Comparison of ENCODE assay signal across 16 cellular contexts in the genomic region with DNA sequence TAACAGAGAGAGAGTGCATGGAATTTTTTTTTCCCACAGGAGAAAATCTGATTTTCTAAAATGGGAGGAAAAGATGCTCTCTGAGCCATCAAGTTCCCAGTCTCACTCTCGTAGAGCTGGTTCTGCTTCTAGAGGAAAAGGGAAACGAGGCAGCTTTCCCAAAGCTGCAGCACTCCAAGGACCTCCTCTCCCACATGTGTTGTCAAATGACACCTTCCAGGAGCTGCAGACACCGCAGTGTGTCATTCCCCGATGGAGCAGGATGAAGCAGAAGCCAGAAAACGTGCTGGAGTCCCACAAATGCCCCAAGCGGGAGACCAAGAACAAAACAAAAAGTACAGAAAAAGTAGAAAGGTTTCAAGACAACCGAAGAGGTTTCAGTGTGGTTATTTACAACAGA.
DNase-seq lines count a peak whose midpoint lies in the region; ATAC-seq and TF ChIP-seq lines count a peak whose summit lies in the region.
"Had no signal": no experiment of that assay in that cellular context is flagged by ENCODE, and none has a peak within 500 bp of the region (broad histone marks: within the 10 kb centered on the region; RNA-seq: fewer than 3 reads in every experiment).

No MANE protein-coding gene starts in this region.

- peaks cover 8% of the 10 kb centered on the region for H3K4me1 Mint-ChIP-seq in chondrocyte (ENCODE audit: low read depth)

- H3K27me3 Mint-ChIP-seq in chondrocyte (ENCODE audit: low read depth) = no peaks in the 10 kb centered on the region
- H3K27me3 Mint-ChIP-seq: CD4-positive, alpha-beta memory T cell had no signal

- no peak overlapping the region for H3K4me3 Mint-ChIP-seq in chondrocyte (ENCODE audit: unreplicated experiment)
- H3K4me3 Mint-ChIP-seq: CD4-positive, alpha-beta memory T cell; HFFc6 had no signal

- H3K36me3 Mint-ChIP-seq in chondrocyte (ENCODE audit: low read depth) = peaks cover 72% of the 10 kb centered on the region

- H3K9me3 ChIP-seq in right atrium auricular region = peaks cover 0 to 7% of the 10 kb centered on the region in 2 donors
- H3K9me3 ChIP-seq: HAP-1 had no signal

- H3K36me3 ChIP-seq in right atrium auricular region = peaks cover 35% of the 10 kb centered on the region
- H3K36me3 ChIP-seq: HAP-1 had no signal

- TF ChIP-seq CTCF in right atrium auricular region (IDR thresholded peaks at IDR 0.05) (no peak), chondrocyte (IDR thresholded peaks at IDR 0.05) (no peak)

- peaks cover 0 to 6% of the 10 kb centered on the region in 2 donors for H3K4me1 ChIP-seq in right atrium auricular region
- H3K4me1 ChIP-seq: HAP-1 had no signal

- no peak for DNase-seq in left ventricle myocardium superior
- no peak for DNase-seq in right atrium auricular region (ENCODE audit: low spot score)
- DNase-seq in chondrocyte (ENCODE audit: low spot score) = no peak
- peak; percentile 36 for DNase-seq in occipital lobe (lab: John Stamatoyannopoulos, UW)
- no peak for DNase-seq in NCI-H526 treated with DMSO at 0.1 percent for 48 hours (lab: John Stamatoyannopoulos, UW)
- DNase-seq: C1 segment of cervical spinal cord; Calu3; CD4-positive, alpha-beta memory T cell; COR-L47; DMS53; DMS79 treated with DMSO at 0.1 percent for 48 hours; GF-D8; GOT3; HFFc6 had no signal

- intact Hi-C loops in left ventricle myocardium superior (cut with micrococcal nuclease) = no loop called here

- no peak overlapping the region for H3K27ac ChIP-seq in right atrium auricular region

- H3K27me3 ChIP-seq in right atrium auricular region = no peaks in the 10 kb centered on the region

- peak overlapping the region; percentile 10 for H3K27ac Mint-ChIP-seq in chondrocyte (ENCODE audit: unreplicated experiment)
- H3K27ac Mint-ChIP-seq: HFFc6 had no signal

- H3K4me3 ChIP-seq in right atrium auricular region = no peak overlapping the region
- H3K4me3 ChIP-seq: HAP-1 had no signal

- H3K9me3 Mint-ChIP-seq in chondrocyte (ENCODE audit: low read depth) = peaks cover 25% of the 10 kb centered on the region

- peak; percentile 22 for ATAC-seq in left ventricle myocardium superior
- no peak for ATAC-seq in GM18511 (IDR thresholded peaks at IDR 0.05; ENCODE audit: unreplicated experiment)
